ENCODE assay signal across 31 cellular contexts in genomic region chr11:35586216-35586615, GRCh38.
"Had no signal": no experiment of that assay in that cellular context is flagged by ENCODE, and none has a peak within 500 bp of the region (broad histone marks: within the 10 kb centered on the region; RNA-seq: fewer than 3 reads in every experiment).

No MANE protein-coding gene starts in this region.

- H3K27ac ChIP-seq: ascending aorta, cardiac muscle cell, VCaP had no signal

- FAIRE-seq: TTC549 had no signal

- H3K4me3 ChIP-seq: adrenal gland, ascending aorta, cardiac muscle cell had no signal

- ATAC-seq: activated CD8-positive, alpha-beta T cell treated with anti-CD3 and anti-CD28 coated beads for 36 hours; activated naive CD4-positive, alpha-beta T cell treated with anti-CD3 and anti-CD28 coated beads, Interleukin-2, amount 50 U/mL, for 72 hours; activated T-cell treated with anti-CD3 and anti-CD28 coated beads, Interleukin-2, amount 50 U/mL, for 4 hours; activated T-cell treated with anti-CD3 and anti-CD28 coated beads, Interleukin-2, amount 50 U/mL, for 72 hours; activated T-helper 17 cell treated with anti-CD3 and anti-CD28 coated beads, Interleukin-2, amount 50 U/mL, for 72 hours had no signal

- H3K9me3 ChIP-seq: adrenal gland, ascending aorta had no signal

- H3K27me3 ChIP-seq: adrenal gland, ascending aorta had no signal

- H3K36me3 ChIP-seq: adrenal gland, ascending aorta, cardiac muscle cell had no signal

- DNase-seq: activated B cell treated with CpG ODN at 0.5 μM for 24 hours; activated CD4-positive, alpha-beta memory T cell treated with anti-CD3 and anti-CD28 coated beads for 36 hours; activated CD4-positive, alpha-beta T cell treated with anti-CD3 and anti-CD28 coated beads for 4 hours; activated CD4-positive, alpha-beta T cell treated with anti-CD3 and anti-CD28 coated beads, Interleukin-2, amount 10 ng/mL, durations not matched to agents 24 days and 14 days; activated CD4-positive, alpha-beta T cell treated with anti-CD3 and anti-CD28 coated beads, Interleukin-2, amount 50 U/mL, for 1 hour; activated CD4-positive, alpha-beta T cell treated with anti-CD3 and anti-CD28 coated beads, Interleukin-2, amount 50 U/mL, for 4 hours; activated CD4-positive, CD25-positive, alpha-beta regulatory T cell treated with anti-CD3 and anti-CD28 coated beads, Interleukin-2, amount 50 U/mL, for 72 hours; activated CD8-positive, alpha-beta memory T cell treated with anti-CD3 and anti-CD28 coated beads, Interleukin-2, amount 50 U/mL, for 4 hours; activated CD8-positive, alpha-beta T cell treated with anti-CD3 and anti-CD28 coated beads for 36 hours; activated effector memory CD4-positive, alpha-beta T cell treated with anti-CD3 and anti-CD28 coated beads, Interleukin-2, amount 50 U/mL, for 16 hours; activated gamma-delta T cell treated with Interleukin-2 at 50 U/mL for 16 hours; activated naive CD4-positive, alpha-beta T cell; activated naive CD4-positive, alpha-beta T cell treated with anti-CD3 and anti-CD28 coated beads for 36 hours; activated naive CD4-positive, alpha-beta T cell treated with anti-CD3 and anti-CD28 coated beads, Interleukin-2, amount 50 U/mL, for 16 hours; activated naive CD8-positive, alpha-beta T cell treated with anti-CD3 and anti-CD28 coated beads for 36 hours; activated T-cell treated with anti-CD3 and anti-CD28 coated beads for 4 hours; activated T-cell treated with anti-CD3 and anti-CD28 coated beads, Interleukin-2, amount 50 U/mL, for 1 hour; activated T-cell treated with anti-CD3 and anti-CD28 coated beads, Interleukin-2, amount 50 U/mL, for 4 hours; activated T-cell treated with anti-CD3 and anti-CD28 coated beads, Interleukin-2, amount 50 U/mL, for 72 hours; amniotic stem cell; caudate nucleus; T-helper 1 cell; T-helper 2 cell; T-helper 9 cell had no signal
